20 cellular contexts compared by ENCODE assay signal in the genomic region with DNA sequence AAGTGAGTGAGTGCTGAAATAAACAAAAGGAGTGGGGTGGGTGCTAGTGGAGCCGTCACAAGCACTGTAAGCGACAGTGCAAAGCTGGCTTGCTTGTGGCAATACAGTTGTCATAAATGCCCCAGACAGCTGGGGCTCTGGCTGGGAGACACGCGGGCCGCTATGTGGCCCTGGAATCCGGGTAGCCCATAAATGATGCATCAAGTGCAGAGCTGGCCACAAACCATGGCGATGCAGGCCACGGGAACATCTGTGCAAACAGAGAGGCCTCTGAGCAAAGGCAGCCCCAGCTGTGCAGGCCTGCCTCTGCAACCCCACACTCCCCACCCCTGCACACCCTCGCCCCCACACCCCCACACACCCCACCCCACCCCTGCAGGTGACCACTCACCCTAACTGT.
"Had no signal": no experiment of that assay in that cellular context is flagged by ENCODE, and none has a peak within 500 bp of the region (broad histone marks: within the 10 kb centered on the region; RNA-seq: fewer than 3 reads in every experiment).

No MANE protein-coding gene starts in this region.

- H3K36me3 ChIP-seq: right lobe of liver, stomach, thyroid gland, upper lobe of right lung, WERI-Rb-1 had no signal

- H3K4me1 ChIP-seq: thyroid gland, upper lobe of right lung had no signal

- H3K9me3 ChIP-seq: right lobe of liver, stomach, thyroid gland, upper lobe of right lung had no signal

- H3K4me3 ChIP-seq: right lobe of liver, skin epidermis, stomach, thyroid gland, upper lobe of right lung had no signal

- H3K27me3 ChIP-seq: right lobe of liver, stomach, thyroid gland, upper lobe of right lung had no signal

- H3K27ac ChIP-seq: skin epidermis, stomach, thyroid gland, upper lobe of right lung, WERI-Rb-1 had no signal

- DNase-seq: activated CD4-positive, alpha-beta memory T cell treated with anti-CD3 and anti-CD28 coated beads, Interleukin-2, amount 10 ng/mL, durations not matched to agents 7 days and 5 days; activated CD4-positive, alpha-beta T cell treated with anti-CD3 and anti-CD28 coated beads, Interleukin-2, amount 10 ng/mL, durations not matched to agents 24 days and 14 days; activated CD4-positive, CD25-positive, alpha-beta regulatory T cell treated with anti-CD3 and anti-CD28 coated beads, Interleukin-2, amount 50 U/mL, for 72 hours; activated effector memory CD4-positive, alpha-beta T cell treated with Interleukin-2 at 50 U/mL for 16 hours; activated naive CD4-positive, alpha-beta T cell treated with Interleukin-2 at 50 U/mL for 16 hours; anterior cingulate cortex; dermis blood vessel endothelial cell; effector CD4-positive, alpha-beta T cell; left cardiac atrium; left ventricle myocardium superior; naive thymus-derived CD8-positive, alpha-beta T cell; stimulated activated CD4-positive, alpha-beta T cell treated with anti-CD3 and anti-CD28 coated beads, Interleukin-4, amount 100 ng/mL, for 24 hours; stomach; T-helper 17 cell; T1000; thyroid gland; upper lobe of right lung; WERI-Rb-1 had no signal
